Comparison of ENCODE assay signal across 1 cellular context in the genomic region with DNA sequence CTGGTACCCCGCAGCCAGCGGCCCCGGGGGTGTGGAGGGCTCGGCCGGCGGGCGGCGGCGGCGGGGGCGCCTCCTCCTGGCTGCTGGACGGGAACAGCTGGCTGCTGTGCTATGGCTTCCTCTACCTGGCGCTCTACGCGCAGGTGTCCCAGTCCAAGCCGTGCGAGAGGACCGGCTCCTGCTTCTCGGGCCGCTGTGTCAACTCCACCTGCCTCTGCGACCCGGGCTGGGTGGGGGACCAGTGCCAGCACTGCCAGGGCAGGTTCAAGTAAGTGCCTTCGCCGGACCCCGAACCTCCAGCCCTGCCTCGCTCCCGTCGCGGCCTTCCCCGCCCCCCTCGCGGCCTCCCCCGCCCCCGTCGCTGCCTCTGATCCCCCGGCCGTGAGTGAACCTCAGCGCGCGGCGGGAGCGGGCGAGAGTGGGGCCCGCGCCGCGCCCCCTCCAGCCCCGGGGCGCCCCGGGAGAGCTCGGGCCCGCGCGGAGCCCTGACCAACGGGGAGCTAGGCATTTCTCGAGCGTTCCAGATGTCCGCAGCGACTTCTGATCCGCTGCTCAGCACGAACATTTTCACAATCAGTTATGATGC.
TF ChIP-seq lines count a peak whose summit lies in the region.

No MANE protein-coding gene starts in this region.

TF ChIP-seq in HEK293, 187 proteins besides CTCF, POLR2A, EP300 and RAD21 (continued from another document):
- TF ChIP-seq, protein P1, sequence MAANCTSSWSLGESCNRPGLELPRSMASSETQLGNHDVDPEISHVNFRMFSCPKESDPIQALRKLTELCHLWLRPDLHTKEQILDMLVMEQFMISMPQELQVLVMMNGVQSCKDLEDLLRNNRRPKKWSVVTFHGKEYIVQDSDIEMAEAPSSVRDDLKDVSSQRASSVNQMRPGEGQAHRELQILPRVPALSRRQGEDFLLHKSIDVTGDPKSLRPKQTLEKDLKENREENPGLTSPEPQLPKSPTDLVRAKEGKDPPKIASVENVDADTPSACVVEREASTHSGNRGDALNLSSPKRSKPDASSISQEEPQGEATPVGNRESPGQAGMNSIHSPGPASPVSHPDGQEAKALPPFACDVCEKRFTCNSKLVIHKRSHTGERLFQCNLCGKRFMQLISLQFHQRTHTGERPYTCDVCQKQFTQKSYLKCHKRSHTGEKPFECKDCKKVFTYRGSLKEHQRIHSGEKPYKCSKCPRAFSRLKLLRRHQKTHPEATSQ (tag by site-specific recombination; IDR thresholded peaks at IDR 0.05) = no peak
- TF ChIP-seq ZBTB48 (tag by site-specific recombination; IDR thresholded peaks at IDR 0.05) = no peak
- TF ChIP-seq, protein P2, sequence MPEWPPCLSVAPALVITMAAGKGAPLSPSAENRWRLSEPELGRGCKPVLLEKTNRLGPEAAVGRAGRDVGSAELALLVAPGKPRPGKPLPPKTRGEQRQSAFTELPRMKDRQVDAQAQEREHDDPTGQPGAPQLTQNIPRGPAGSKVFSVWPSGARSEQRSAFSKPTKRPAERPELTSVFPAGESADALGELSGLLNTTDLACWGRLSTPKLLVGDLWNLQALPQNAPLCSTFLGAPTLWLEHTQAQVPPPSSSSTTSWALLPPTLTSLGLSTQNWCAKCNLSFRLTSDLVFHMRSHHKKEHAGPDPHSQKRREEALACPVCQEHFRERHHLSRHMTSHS (tag by site-specific recombination; IDR thresholded peaks at IDR 0.05) = no peak
